ENCODE assay signal across 10 cellular contexts in the genomic region with DNA sequence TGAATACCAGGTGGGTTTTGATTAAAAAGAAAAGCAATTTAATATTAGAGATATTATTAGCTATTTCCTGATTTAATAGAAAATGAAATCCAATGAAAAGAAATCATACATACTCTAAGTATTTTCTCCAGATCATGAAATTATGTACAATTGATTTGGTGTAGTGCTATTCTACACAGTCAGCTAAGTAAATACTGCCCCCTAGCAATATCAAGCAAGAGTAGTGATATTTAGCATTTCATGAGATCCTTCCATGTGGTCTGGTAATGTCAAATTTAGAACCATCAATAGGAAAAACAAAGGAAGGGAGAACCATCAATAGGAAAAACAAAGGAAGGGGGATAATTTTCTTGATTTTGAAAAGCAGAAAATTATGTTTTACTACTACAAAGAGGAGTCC.
A peak's percentile ranks its signal among the peaks of the same experiment; 100 is the strongest.
DNase-seq lines count a peak whose midpoint lies in the region; ATAC-seq, FAIRE-seq and TF ChIP-seq lines count a peak whose summit lies in the region.
"Had no signal": no experiment of that assay in that cellular context is flagged by ENCODE, and none has a peak within 500 bp of the region (broad histone marks: within the 10 kb centered on the region; RNA-seq: fewer than 3 reads in every experiment).

No MANE protein-coding gene starts in this region.

- DNase-seq in NCI-H1105 treated with DMSO at 0.1 percent for 48 hours (lab: John Stamatoyannopoulos, UW), result peak; percentile 35
- DNase-seq in NCI-H1105 (lab: John Stamatoyannopoulos, UW), result no peak
- DNase-seq in NCI-H146 (lab: John Stamatoyannopoulos, UW), result peak; percentile 29
- peak; percentile 35 for DNase-seq in bronchial epithelial cell (ENCODE audit: low read depth)
- no peak for DNase-seq in pancreas
- no peak for DNase-seq in DMS79 treated with DMSO at 0.1 percent for 48 hours (lab: John Stamatoyannopoulos, UW)

- H3K4me1 ChIP-seq in pancreas, result no peaks in the 10 kb centered on the region
- H3K4me1 ChIP-seq: BLaER1 treated with 17β-estradiol and CSF1 and Interleukin-3, amounts not matched to agents 10 nM and 100 nM had no signal

- intact Hi-C loops in pancreas (cut with DNase I), result no loop called here

- no peaks in the 10 kb centered on the region for H3K36me3 ChIP-seq in bronchial epithelial cell (ENCODE audit: control insufficient read depth, insufficient read depth, low read length)
- H3K36me3 ChIP-seq in pancreas, result no peaks in the 10 kb centered on the region
- H3K36me3 ChIP-seq: neutrophil had no signal

- TF ChIP-seq CTCF in bronchial epithelial cell (IDR thresholded peaks at IDR 0.05; ENCODE audit: insufficient read depth, low read length, severe bottlenecking), result peak; percentile 4
- TF ChIP-seq CTCF in pancreas (IDR thresholded peaks at IDR 0.05), result peak in 2 of 4 donors; percentile 12 to 16

- ATAC-seq in pancreas (peak in 1 of 4 donors; percentile 42), HG03108 (IDR thresholded peaks at IDR 0.05; ENCODE audit: unreplicated experiment) (no peak), GM19324 (IDR thresholded peaks at IDR 0.05; ENCODE audit: low FRiP score, unreplicated experiment) (no peak)

- FAIRE-seq in bronchial epithelial cell (lab: Jason Lieb, UNC), result no peak
- FAIRE-seq in pancreas (lab: Jason Lieb, UNC), result peak; percentile 85

- no peaks in the 10 kb centered on the region for H3K9me3 ChIP-seq in pancreas
- H3K9me3 ChIP-seq: BLaER1 treated with 17β-estradiol and CSF1 and Interleukin-3, amounts not matched to agents 10 nM and 100 nM; neutrophil had no signal

- H3K27ac ChIP-seq in pancreas, result no peak overlapping the region
- H3K27ac ChIP-seq: BLaER1 treated with 17β-estradiol and CSF1 and Interleukin-3, amounts not matched to agents 10 nM and 100 nM; neutrophil had no signal

- no peak overlapping the region for H3K4me3 ChIP-seq in bronchial epithelial cell (ENCODE audit: low read depth, low read length)
- H3K4me3 ChIP-seq in pancreas, result no peak overlapping the region
- H3K4me3 ChIP-seq: BLaER1 treated with 17β-estradiol and CSF1 and Interleukin-3, amounts not matched to agents 10 nM and 100 nM had no signal

- H3K27me3 ChIP-seq in bronchial epithelial cell (ENCODE audit: control insufficient read depth, insufficient read depth, low read length) (no peaks in the 10 kb centered on the region), pancreas (no peaks in the 10 kb centered on the region)
- H3K27me3 ChIP-seq: BLaER1 treated with 17β-estradiol and CSF1 and Interleukin-3, amounts not matched to agents 10 nM and 100 nM; neutrophil had no signal

Comparison
In these comparisons a context has a peak if more than half of its experiments do, and no peak if none do; other contexts are left out.
1. DNase-seq: peak in NCI-H1105 treated with DMSO at 0.1 percent for 48 hours (single experiment), NCI-H146 (single experiment) and bronchial epithelial cell (single experiment); none in NCI-H1105 (single experiment), pancreas (0 of 6) and DMS79 treated with DMSO at 0.1 percent for 48 hours (single experiment).